ENCODE assay signal across 13 cellular contexts in the genomic region with DNA sequence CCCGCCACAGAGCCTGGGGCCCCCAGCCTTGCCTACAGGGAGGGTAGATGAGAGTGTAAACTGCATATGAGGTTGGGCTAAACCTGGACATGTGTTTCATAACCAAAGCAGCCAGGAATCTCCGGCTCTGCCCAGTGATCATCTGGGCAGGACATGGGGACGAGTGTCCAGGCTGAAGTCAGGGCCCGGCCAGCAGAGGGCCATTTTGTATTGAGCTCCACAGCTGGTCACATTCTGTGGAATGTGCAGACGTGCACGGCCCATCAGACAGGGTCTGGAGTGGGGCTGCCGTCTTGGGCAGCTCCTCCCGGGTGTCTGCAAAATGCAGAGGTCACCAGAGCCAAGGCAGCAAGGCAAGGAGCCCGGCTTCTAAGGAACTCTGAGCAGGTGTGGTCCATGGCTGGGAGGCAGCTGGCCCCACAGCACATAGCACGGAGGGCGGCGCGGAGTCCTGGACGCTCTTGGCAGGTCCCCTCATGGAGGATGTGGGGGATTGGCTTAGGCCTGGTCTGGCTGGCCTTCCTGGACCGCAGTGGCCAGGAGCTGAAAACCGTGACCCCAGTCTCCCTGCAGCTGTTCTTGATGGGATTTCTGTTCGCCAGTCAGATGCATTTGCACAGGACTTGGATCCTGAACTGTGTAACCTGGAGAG. TPM values are rescaled to one million over a fixed set of nuclear protein-coding genes. Genes with fewer than 3 reads are reported as not detected.
DNase-seq lines count a peak whose midpoint lies in the region; ATAC-seq, FAIRE-seq and TF ChIP-seq lines count a peak whose summit lies in the region.
"Had no signal": no experiment of that assay in that cellular context is flagged by ENCODE, and none has a peak within 500 bp of the region (broad histone marks: within the 10 kb centered on the region; RNA-seq: fewer than 3 reads in every experiment).

No MANE protein-coding gene starts in this region.

- ATAC-seq in HG02759 (IDR thresholded peaks at IDR 0.05; ENCODE audit: unreplicated experiment) = no peak
- ATAC-seq: activated CD8-positive, alpha-beta T cell treated with anti-CD3 and anti-CD28 coated beads, Interleukin-2, amount 10 ng/mL, durations not matched to agents 7 days and 5 days had no signal

- intact Hi-C loops in sigmoid colon (cut with DNase I) = no loop called here

- TF ChIP-seq EP300 in sigmoid colon (IDR thresholded peaks at IDR 0.05) = no peak

- H3K27me3 ChIP-seq in brain microvascular endothelial cell (replicated peaks) (no peaks in the 10 kb centered on the region), sigmoid colon (no peaks in the 10 kb centered on the region)

- H3K9me3 ChIP-seq in sigmoid colon = no peaks in the 10 kb centered on the region

- H3K27ac ChIP-seq in brain microvascular endothelial cell (no peak overlapping the region), sigmoid colon (no peak overlapping the region)

- no peak for FAIRE-seq in frontal cortex (lab: Jason Lieb, UNC)

- peaks cover 0 to 18% (median 8%) of the 10 kb centered on the region in 4 donors for H3K4me1 ChIP-seq in sigmoid colon

- TF ChIP-seq POLR2A in sigmoid colon (IDR thresholded peaks at IDR 0.05) = no peak

- 83 to 89% methylated on average over 17 of the region's 17 CpGs for WGBS in sigmoid colon, 2 donors

- in situ Hi-C loops in brain microvascular endothelial cell (cut with HindIII; ENCODE audit: low pct_ligation_motif_present, low sequenced_read_pairs) = no loop called here

- TF ChIP-seq CTCF in brain microvascular endothelial cell (IDR thresholded peaks at IDR 0.05; ENCODE audit: low read depth, low read length, missing control alignments) = peak; percentile 13
- TF ChIP-seq CTCF in sigmoid colon (IDR thresholded peaks at IDR 0.05) = no peak

- H3K4me3 ChIP-seq in brain microvascular endothelial cell (ENCODE audit: low read depth, low read length) (no peak overlapping the region), sigmoid colon (no peak overlapping the region)

- no peaks in the 10 kb centered on the region for H3K36me3 ChIP-seq in brain microvascular endothelial cell (replicated peaks)
- peaks cover 0 to 11% (median 0%) of the 10 kb centered on the region in 4 donors for H3K36me3 ChIP-seq in sigmoid colon

- DNase-seq in HT-29 (ENCODE audit: low spot score) (peak; percentile 3), brain microvascular endothelial cell (no peak), left kidney (ENCODE audit: low read depth, low spot score) (peak; percentile 66), sigmoid colon (peak; percentile 62), frontal cortex (ENCODE audit: low spot score in 2 of 2) (no peak), SKM-1 (lab: John Stamatoyannopoulos, UW; ENCODE audit: unreplicated experiment) (no peak)
- DNase-seq: activated CD8-positive, alpha-beta T cell treated with anti-CD3 and anti-CD28 coated beads, Interleukin-2, amount 10 ng/mL, durations not matched to agents 7 days and 5 days; KG1; midbrain; NCI-H1436 treated with DMSO at 0.1 percent for 48 hours; NCI-H510A treated with DMSO at 0.1 percent for 48 hours; stimulated activated CD4-positive, alpha-beta T cell treated with anti-CD3 and anti-CD28 coated beads, Interleukin-4, amount 100 ng/mL, for 24 hours had no signal

RNA-seq across cellular contexts. Expression of gene LRRC3, which starts 6.3 kb away (rescaled TPM):
- total RNA-seq in HT-29 (2014; rRNA removed; shearing (Covaris generic)) = 0.08 and 0.10 TPM in 2 replicates
- total RNA-seq in sigmoid colon = 1 to 10 TPM; 3.9 to 7.1 (median 5.4) TPM
- 1 to 10 TPM in 1 of 3 donors, under 1 TPM in 2; under 0.01 to 2.9 (median 0.46) TPM for polyA plus RNA-seq in sigmoid colon
- 3.7 TPM for total RNA-seq in frontal cortex

Comparison
In these comparisons a context has a peak if more than half of its experiments do, and no peak if none do; other contexts are left out.
1. DNase-seq: peak in HT-29 (single experiment), left kidney (single experiment) and sigmoid colon (single experiment); none in brain microvascular endothelial cell (single experiment), frontal cortex (0 of 2) and SKM-1 (single experiment).